In the genomic region with DNA sequence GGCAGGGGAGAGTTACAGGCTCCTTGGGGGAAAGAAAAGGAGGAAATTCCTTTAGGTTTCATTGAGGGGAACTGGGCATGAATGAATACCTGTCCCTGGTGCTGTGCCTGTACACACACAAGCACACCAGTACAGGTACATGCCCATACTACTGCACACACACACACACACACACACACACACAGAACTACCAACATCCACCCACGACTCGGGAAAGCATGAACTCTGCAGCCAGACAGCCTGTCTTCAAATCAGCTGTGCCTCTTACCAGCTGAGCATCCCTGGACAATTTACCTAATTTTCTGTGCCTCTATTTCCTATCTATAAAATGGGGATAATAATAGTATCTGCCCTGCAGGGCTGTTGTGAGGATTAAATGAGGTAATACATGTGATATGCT, we compare ENCODE assay signal across 22 cellular contexts. TPM values are rescaled to one million over a fixed set of nuclear protein-coding genes. Genes with fewer than 3 reads are reported as not detected.
A peak's percentile ranks its signal among the peaks of the same experiment; 100 is the strongest.
DNase-seq lines count a peak whose midpoint lies in the region; FAIRE-seq and TF ChIP-seq lines count a peak whose summit lies in the region.
"Had no signal": no experiment of that assay in that cellular context is flagged by ENCODE, and none has a peak within 500 bp of the region (broad histone marks: within the 10 kb centered on the region; RNA-seq: fewer than 3 reads in every experiment).

No MANE protein-coding gene starts in this region.

- H3K4me1 Mint-ChIP-seq in neural progenitor cell (peaks cover 47% of the 10 kb centered on the region), H9 (peaks cover 77 to 80% of the 10 kb centered on the region in 2 experiments)

- peak overlapping the region; percentile 76; the same call in 1 of the 2 replicates for H2BK20ac ChIP-seq in H1 (ENCODE audit: low read length)
- H2BK20ac ChIP-seq in H9 (ENCODE audit: low read depth, low read length, poor library complexity, severe bottlenecking): no peak overlapping the region

- H3K27me3 Mint-ChIP-seq in neural progenitor cell (ENCODE audit: insufficient read depth, low read depth) (peaks cover 27% of the 10 kb centered on the region), H9 (ENCODE audit: low read depth) (peaks cover 53% of the 10 kb centered on the region)

- H3K9me3 ChIP-seq in H1 (ENCODE audit: insufficient read depth in 2 of 2, low read depth in 1 of 2, low read length in 1 of 2) (no peaks in the 10 kb centered on the region), neural progenitor cell (ENCODE audit: low read depth) (no peaks in the 10 kb centered on the region), H9 (ENCODE audit: control insufficient read depth, low read depth, low read length) (no peaks in the 10 kb centered on the region)
- H3K9me3 ChIP-seq: BLaER1 treated with 17β-estradiol and CSF1 and Interleukin-3, amounts not matched to agents 10 nM and 100 nM; Caco-2 had no signal

- peak overlapping the region; percentile 96; the same call in 1 of the 2 replicates for H2BK12ac ChIP-seq in H1 (ENCODE audit: low read depth, low read length)
- H2BK12ac ChIP-seq in H9 (ENCODE audit: insufficient read length, low read depth, low read length): no peak overlapping the region

- DNase-seq in H1 (ENCODE audit: low read depth in 1 of 2, low spot score in 2 of 2) (no peak), neural progenitor cell (ENCODE audit: low spot score) (no peak), H9 (no peak), dorsolateral prefrontal cortex (no peak), H4 (ENCODE audit: low spot score) (no peak)
- DNase-seq: 8988T; AML-193; Caco-2; Calu3; CD4-positive, alpha-beta T cell; CD8-positive, alpha-beta T cell; GF-D8 had no signal

- H3K27ac Mint-ChIP-seq in neural progenitor cell (no peak overlapping the region), H9 (peak overlapping the region in 1 of 3 experiments; percentile 45; a peak in 1 of 7 replicates)
- H3K27ac Mint-ChIP-seq: CD4-positive, alpha-beta T cell; CD8-positive, alpha-beta T cell had no signal

- H3K56ac ChIP-seq in H1 (replicated peaks; ENCODE audit: insufficient read length, low read depth, low read length) (no peak overlapping the region), H9 (ENCODE audit: insufficient read length, low read depth, low read length) (no peak overlapping the region)

- H2BK5ac ChIP-seq in H1 (ENCODE audit: low read depth, low read length): peak overlapping the region; percentile 94; the same call in 1 of the 2 replicates
- no peak overlapping the region for H2BK5ac ChIP-seq in H9 (ENCODE audit: insufficient read length, low read length)

- H3K36me3 ChIP-seq in H1 (ENCODE audit: control insufficient read depth in 2 of 4, insufficient read depth in 4 of 4, low read length in 3 of 4): no peaks in the 10 kb centered on the region
- H3K36me3 ChIP-seq in neural progenitor cell: no peaks in the 10 kb centered on the region
- H3K36me3 ChIP-seq: BLaER1 treated with 17β-estradiol and CSF1 and Interleukin-3, amounts not matched to agents 10 nM and 100 nM had no signal

- H3K79me1 ChIP-seq in H1 (ENCODE audit: low read depth, low read length) (no peaks in the 10 kb centered on the region), H9 (ENCODE audit: insufficient read depth, low read depth, low read length, poor library complexity, severe bottlenecking) (no peaks in the 10 kb centered on the region)

- H2AFZ ChIP-seq in H1 (ENCODE audit: low read length): no peak overlapping the region
- H2AFZ ChIP-seq in neural progenitor cell (replicated peaks): no peak overlapping the region
- no peak overlapping the region for H2AFZ ChIP-seq in H9 (ENCODE audit: low read length)

- H3K4me3 ChIP-seq in H1 (ENCODE audit: extremely low read depth in 1 of 4, insufficient read depth in 2 of 4, low read depth in 3 of 4, low read length in 4 of 4) (no peak overlapping the region), neural progenitor cell (no peak overlapping the region), dorsolateral prefrontal cortex (no peak overlapping the region)
- H3K4me3 ChIP-seq: BLaER1 treated with 17β-estradiol and CSF1 and Interleukin-3, amounts not matched to agents 10 nM and 100 nM had no signal

- no peaks in the 10 kb centered on the region for H3K9me3 Mint-ChIP-seq in neural progenitor cell
- no peaks in the 10 kb centered on the region; a peak in 1 of 5 replicates for H3K9me3 Mint-ChIP-seq in H9
- H3K9me3 Mint-ChIP-seq: CD4-positive, alpha-beta T cell; CD8-positive, alpha-beta T cell had no signal

- TF ChIP-seq EP300 in H1 (IDR thresholded peaks at IDR 0.05; ENCODE audit: borderline replicate concordance in 1 of 2, low read depth in 2 of 2, low read length in 2 of 2): no peak

- H3K36me3 Mint-ChIP-seq in neural progenitor cell: no peaks in the 10 kb centered on the region
- no peaks in the 10 kb centered on the region for H3K36me3 Mint-ChIP-seq in H9 (ENCODE audit: insufficient read depth in 1 of 3, low read depth in 3 of 3)
- H3K36me3 Mint-ChIP-seq: CD8-positive, alpha-beta T cell had no signal

- H3K9ac ChIP-seq in H1 (replicated peaks in 1 of 4; ENCODE audit: extremely low read depth in 1 of 4, low read depth in 3 of 4, low read length in 3 of 4) (no peak overlapping the region), neural progenitor cell (no peak overlapping the region), H9 (ENCODE audit: extremely low read depth, insufficient read length, low read length) (no peak overlapping the region)
- H3K9ac ChIP-seq: BLaER1 treated with 17β-estradiol and CSF1 and Interleukin-3, amounts not matched to agents 10 nM and 100 nM had no signal

- H2BK15ac ChIP-seq in H1 (ENCODE audit: low read length): 0 out of 2 replicates have a peak overlapping the region, but pooled peaks have one; percentile 40
- H2BK15ac ChIP-seq in H9 (ENCODE audit: low read depth, low read length): no peak overlapping the region

- peaks cover 0 to 6% (median 4%) of the 10 kb centered on the region in 4 experiments; a peak in 6 of 7 replicates for H3K27me3 ChIP-seq in H1 (replicated peaks in 1 of 4; ENCODE audit: control insufficient read depth in 3 of 4, extremely low read depth in 1 of 4, insufficient read depth in 3 of 4, low read length in 3 of 4)
- H3K27me3 ChIP-seq in neural progenitor cell: peaks cover 13% of the 10 kb centered on the region
- no peaks in the 10 kb centered on the region; the same call in 1 of the 2 replicates for H3K27me3 ChIP-seq in H9 (ENCODE audit: insufficient read depth, low read length)
- peaks cover 0 to 32% (median 0%) of the 10 kb centered on the region in 45 donors for H3K27me3 ChIP-seq in dorsolateral prefrontal cortex

- H3K23ac ChIP-seq in H1 (ENCODE audit: insufficient read length) (no peak overlapping the region), H9 (ENCODE audit: insufficient read length, low read depth, low read length) (no peak overlapping the region)

- H3K79me2 ChIP-seq in H1 (ENCODE audit: control insufficient read depth in 1 of 2, insufficient read depth in 2 of 2, low read length in 2 of 2) (no peaks in the 10 kb centered on the region), neural progenitor cell (ENCODE audit: low read depth) (no peaks in the 10 kb centered on the region), H9 (ENCODE audit: insufficient read depth, low read length) (no peaks in the 10 kb centered on the region)

- TF ChIP-seq CTCF in VCaP (conservative IDR thresholded peaks at IDR 0.05) (no peak), H1 (IDR thresholded peaks at IDR 0.05; ENCODE audit: control extremely low read depth in 1 of 3, insufficient read depth in 1 of 3, low read depth in 1 of 3, low read length in 3 of 3) (no peak), neural progenitor cell (IDR thresholded peaks at IDR 0.05) (no peak), H9 (conservative IDR thresholded peaks at IDR 0.05) (no peak), dorsolateral prefrontal cortex (IDR thresholded peaks at IDR 0.05 in 54 of 56, conservative IDR thresholded peaks at IDR 0.05 in 2 of 56; ENCODE audit: low read depth in 1 of 56, partially characterized antibody in 56 of 56) (no peak)

- H2BK120ac ChIP-seq in H1 (replicated peaks; ENCODE audit: low read depth, low read length): no peak overlapping the region
- no peak overlapping the region for H2BK120ac ChIP-seq in H9 (ENCODE audit: low read depth, low read length, poor library complexity, severe bottlenecking)

- no peak for TF ChIP-seq POLR2A in H1 (IDR thresholded peaks at IDR 0.05; ENCODE audit: control extremely low read depth in 1 of 2, low read depth in 2 of 2, low read length in 2 of 2)

- H4K5ac ChIP-seq in H1 (ENCODE audit: insufficient read length, low read depth, low read length) (no peak overlapping the region), H9 (ENCODE audit: insufficient read length, low read depth, low read length) (no peak overlapping the region)

- H3K18ac ChIP-seq in H1 (ENCODE audit: extremely low read depth, low read length) (peak overlapping the region; percentile 78), H9 (ENCODE audit: insufficient read length, low read depth, low read length) (no peak overlapping the region)

- FAIRE-seq in H1 (lab: Jason Lieb, UNC): no peak
- FAIRE-seq: A204.1, D721Med, G401.6, GM12891, GM19239 had no signal

- H4K20me1 ChIP-seq in H1 (replicated peaks in 1 of 2; ENCODE audit: control insufficient read depth in 1 of 2, insufficient read depth in 2 of 2, low read length in 2 of 2) (no peaks in the 10 kb centered on the region), neural progenitor cell (ENCODE audit: low read depth) (peaks cover 4% of the 10 kb centered on the region), H9 (ENCODE audit: control insufficient read depth, insufficient read depth, insufficient read length) (no peaks in the 10 kb centered on the region)

- H4K91ac ChIP-seq in H1 (replicated peaks; ENCODE audit: insufficient read length, low read length) (peak overlapping the region; percentile 56), H9 (ENCODE audit: insufficient read length, low read depth, low read length) (no peak overlapping the region)

- no peak overlapping the region for H4K8ac ChIP-seq in H1 (ENCODE audit: extremely low read depth, insufficient read depth, low read length)
- no peak overlapping the region for H4K8ac ChIP-seq in H9 (replicated peaks; ENCODE audit: insufficient read length, low read depth, low read length)

- H3K4me3 Mint-ChIP-seq in neural progenitor cell: peak overlapping the region; percentile 59
- no peak overlapping the region for H3K4me3 Mint-ChIP-seq in H9
- H3K4me3 Mint-ChIP-seq: B cell; CD4-positive, alpha-beta T cell; CD8-positive, alpha-beta T cell had no signal

- no peak overlapping the region for H3K4me2 ChIP-seq in H1 (ENCODE audit: insufficient read depth in 1 of 2, low read depth in 2 of 2, low read length in 2 of 2)
- H3K4me2 ChIP-seq in neural progenitor cell: no peak overlapping the region
- H3K4me2 ChIP-seq in H9 (ENCODE audit: insufficient read depth, insufficient read length, low read length): no peak overlapping the region
- H3K4me2 ChIP-seq: BLaER1 treated with 17β-estradiol and CSF1 and Interleukin-3, amounts not matched to agents 10 nM and 100 nM had no signal

- H2AK5ac ChIP-seq in H1 (ENCODE audit: low read depth, low read length) (peak overlapping the region; percentile 75; the same call in 1 of the 2 replicates), H9 (ENCODE audit: insufficient read length, low read length) (no peak overlapping the region)

- TF ChIP-seq RAD21 in H1 (IDR thresholded peaks at IDR 0.05 in 1 of 2, conservative IDR thresholded peaks at IDR 0.05 in 1 of 2; ENCODE audit: low read depth in 2 of 2, low read length in 2 of 2): no peak

- H3K27ac ChIP-seq in VCaP (0 out of 2 replicates have a peak overlapping the region, but pooled peaks have one; percentile 8), H1 (ENCODE audit: low read depth, low read length) (no peak overlapping the region), neural progenitor cell (no peak overlapping the region), H9 (ENCODE audit: insufficient read length, low read depth, low read length) (no peak overlapping the region), dorsolateral prefrontal cortex (no peak overlapping the region)
- H3K27ac ChIP-seq: BLaER1 treated with 17β-estradiol and CSF1 and Interleukin-3, amounts not matched to agents 10 nM and 100 nM; C4-2B had no signal

- no peak overlapping the region for H3T11ph ChIP-seq in H9 (ENCODE audit: low read length)

- CTCF ChIA-PET in H1 (lab: Charles Lee; ENCODE audit: partially characterized antibody): interaction anchor here (0.6 to 1.8 kb wide), 5 partner anchors 34 to 465 kb away, joined by 3 to 5 read pairs (median 3); no protein-coding TSS in a partner anchor

- H3K23me2 ChIP-seq in H1 (ENCODE audit: low read depth, low read length) (peaks cover 2% of the 10 kb centered on the region), H9 (ENCODE audit: insufficient read length, low read depth, low read length, poor library complexity, severe bottlenecking) (no peaks in the 10 kb centered on the region)

- H3K4ac ChIP-seq in H1 (replicated peaks; ENCODE audit: insufficient read length, low read depth, low read length) (no peak overlapping the region), H9 (ENCODE audit: low read depth, low read length) (no peak overlapping the region)

- H3K14ac ChIP-seq in H1 (ENCODE audit: insufficient read length) (no peak overlapping the region), H9 (ENCODE audit: insufficient read depth, low read length) (no peak overlapping the region)

- H3K4me1 ChIP-seq in H1 (replicated peaks in 1 of 4; ENCODE audit: control insufficient read depth in 3 of 4, insufficient read depth in 4 of 4, low read length in 3 of 4): peaks cover 26 to 63% (median 42%) of the 10 kb centered on the region in 4 experiments
- peaks cover 47% of the 10 kb centered on the region for H3K4me1 ChIP-seq in neural progenitor cell
- H3K4me1 ChIP-seq in H9 (ENCODE audit: insufficient read depth, low read length): peaks cover 25% of the 10 kb centered on the region
- H3K4me1 ChIP-seq: Caco-2 had no signal

- intact Hi-C loops in dorsolateral prefrontal cortex (cut with DNase I): loop anchor here (2.0 to 10.0 kb wide), 3 partner anchors 393 to 529 kb away; no protein-coding TSS in a partner anchor

- WGBS in H1 (ENCODE audit: extremely low coverage in 1 of 2, insufficient coverage in 1 of 2, insufficient read length in 1 of 2, insufficient replicate concordance in 2 of 2, low coverage in 1 of 2, low lambda C conversion rate in 2 of 2, missing lambda C conversion rate in 1 of 2), 2 experiments: 79% methylated on average over 2 of the region's 2 CpGs; no CpG with 5 or more reads in 1 of the 2 experiments
- WGBS in H9 (ENCODE audit: extremely low coverage, insufficient read length, low lambda C conversion rate): no CpG with 5 or more reads among the region's 2 CpGs

- POLR2A ChIA-PET in H1 (lab: Charles Lee; ENCODE audit: partially characterized antibody): no interaction called here

- peaks cover 26% of the 10 kb centered on the region for H3F3A ChIP-seq in neural progenitor cell (ENCODE audit: low read depth)

RNA-seq across cellular contexts. Expression of gene GRIK3, which starts 7.2 kb away (rescaled TPM):
- 3.4 and 3.7 TPM in 2 replicates for total RNA-seq in H1 (2021; fragmentation: NEBNext Ultra II Directional; extraction: Animal tissue kit (Norgen Biotek cat#: 25700))
- polyA plus RNA-seq in H1 (2011; rRNA removed): 2.1 and 2.5 TPM in 2 replicates
- 1.9 TPM for polyA plus RNA-seq in H1 (2011; cell fraction: cytosol; rRNA removed)
- polyA plus RNA-seq in H1 (2011; cell fraction: nucleus; rRNA removed): 3.8 TPM
- polyA plus RNA-seq in H1 (2012, experiment 1 of 2): 1.5 to 1.9 TPM (median 1.8 TPM) in 4 replicates
- polyA plus RNA-seq in H1 (2012, experiment 2 of 2): 0.63 TPM
- 2.3 TPM for polyA plus RNA-seq in H1 (2013, experiment 1 of 2)
- 2.1 TPM for polyA plus RNA-seq in H1 (2013, experiment 2 of 2)
- 7.3 and 7.4 TPM in 2 replicates for polyA minus RNA-seq in H1 (2011; rRNA and poly(A)+ RNA removed)
- polyA minus RNA-seq in H1 (2011; cell fraction: cytosol; rRNA and poly(A)+ RNA removed): 1.8 TPM
- 2.9 TPM for polyA minus RNA-seq in H1 (2011; cell fraction: nucleus; rRNA and poly(A)+ RNA removed)
- total RNA-seq in neural progenitor cell (ENCODE audit: low replicate concordance) (1.7 and 3.0 TPM in 2 replicates), H9 (2021) (1.7 TPM in 2 replicates), dorsolateral prefrontal cortex (10 to 100 TPM; 13.4 to 44.7 (median 29.5) TPM)
- total RNA-seq in H4 (2014; rRNA removed; shearing (Covaris generic)): not detected in 2 replicates
- total RNA-seq: Caco-2; Calu3; CD4-positive, alpha-beta T cell; CD8-positive, alpha-beta T cell had no signal
- polyA plus RNA-seq: BJ had no signal
